ENCODE assay signal across 18 cellular contexts in the genomic region with DNA sequence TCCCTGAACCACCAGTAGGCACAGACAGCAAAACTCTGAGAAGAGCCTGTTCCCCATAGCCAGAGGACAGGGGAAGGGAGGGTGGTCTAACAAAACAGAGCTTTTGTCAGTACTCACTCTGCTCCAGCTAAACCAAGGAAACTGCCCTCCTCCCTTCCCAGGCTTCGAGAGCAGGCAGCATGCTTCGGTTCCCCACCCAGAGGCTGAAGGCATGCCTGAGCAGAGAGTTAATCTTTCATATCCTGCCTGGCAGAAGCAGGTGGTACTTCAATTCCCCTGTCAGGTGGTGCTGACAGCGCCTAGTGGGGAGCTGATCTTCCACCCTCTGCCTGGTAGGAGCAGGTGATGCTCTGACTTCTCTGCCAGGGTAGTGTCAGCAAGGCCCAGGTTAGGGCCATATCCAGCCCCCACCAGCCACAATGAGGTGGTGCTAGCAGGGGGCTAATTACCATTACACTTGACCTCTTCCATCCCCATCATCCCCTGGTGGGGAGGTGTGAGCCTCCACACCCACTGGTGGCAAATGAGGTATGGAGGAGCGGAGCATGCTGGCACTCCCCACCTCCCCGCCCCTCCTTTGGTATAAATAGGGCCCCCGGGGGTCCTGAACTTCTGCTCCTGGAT. TPM values are rescaled to one million over a fixed set of nuclear protein-coding genes. Genes with fewer than 3 reads are reported as not detected.
A peak's percentile ranks its signal among the peaks of the same experiment; 100 is the strongest.
DNase-seq lines count a peak whose midpoint lies in the region; ATAC-seq, FAIRE-seq and TF ChIP-seq lines count a peak whose summit lies in the region.
"Had no signal": no experiment of that assay in that cellular context is flagged by ENCODE, and none has a peak within 500 bp of the region (broad histone marks: within the 10 kb centered on the region; RNA-seq: fewer than 3 reads in every experiment).

No MANE protein-coding gene starts in this region.

- H3K9me3 ChIP-seq in Panc1 (ENCODE audit: control insufficient read depth, insufficient read depth, low read depth, low read length), result no peaks in the 10 kb centered on the region; the same call in 1 of the 2 replicates
- H3K9me3 ChIP-seq in neuronal stem cell (replicated peaks in 1 of 2; ENCODE audit: control insufficient read depth in 2 of 2, insufficient read depth in 1 of 2, low read depth in 1 of 2, low read length in 2 of 2), result peaks cover 0 to under 1% of the 10 kb centered on the region in 2 donors
- H3K9me3 ChIP-seq in BE2C, result no peaks in the 10 kb centered on the region; the same call in 1 of the 2 replicates
- no peaks in the 10 kb centered on the region for H3K9me3 ChIP-seq in sigmoid colon
- H3K9me3 ChIP-seq: Peyer's patch had no signal

- H3K27ac ChIP-seq in Panc1 (ENCODE audit: low read length), result no peak overlapping the region
- H3K27ac ChIP-seq in neuronal stem cell (replicated peaks; ENCODE audit: low read length), result no peak overlapping the region
- no peak overlapping the region for H3K27ac ChIP-seq in sigmoid colon
- H3K27ac ChIP-seq: BLaER1 treated with 17β-estradiol and CSF1 and Interleukin-3, amounts not matched to agents 10 nM and 100 nM; Peyer's patch had no signal

- H2BK5ac ChIP-seq in neuronal stem cell (ENCODE audit: low read length), result peak overlapping the region; percentile 60

- WGBS in neuronal stem cell (ENCODE audit: extremely low coverage in 2 of 2, insufficient read length in 2 of 2, insufficient replicate concordance in 1 of 2), 2 donors, result no CpG with 5 or more reads among the region's 6 CpGs
- 90 to 95% methylated on average over 6 of the region's 6 CpGs for WGBS in sigmoid colon, 2 donors

- intact Hi-C loops in Panc1 (cut with micrococcal nuclease; ENCODE audit: unreplicated experiment) (no loop called here), cardiac septum (cut with DNase I) (no loop called here), sigmoid colon (cut with DNase I) (no loop called here)

- peak overlapping the region; percentile 52 for H3K18ac ChIP-seq in neuronal stem cell (ENCODE audit: low read length)

- no peak overlapping the region for H3K4me2 ChIP-seq in neuronal stem cell (ENCODE audit: insufficient read depth, low read length, poor library complexity, severe bottlenecking)
- H3K4me2 ChIP-seq: BLaER1 treated with 17β-estradiol and CSF1 and Interleukin-3, amounts not matched to agents 10 nM and 100 nM had no signal

- BruUV-seq in Panc1 (replicated peaks; lab: Mats Ljungman, UMichigan), result no TSS peak

- peak; percentile 49 for FAIRE-seq in HTR-8/SVneo (lab: Jason Lieb, UNC)
- FAIRE-seq: GM12878, GM18507 had no signal

- peak overlapping the region; percentile 72 for H2AK5ac ChIP-seq in neuronal stem cell (ENCODE audit: low read depth, low read length)

- peak; percentile 26; the same call in 1 of the 2 replicates for ATAC-seq in Panc1
- ATAC-seq: GM12878, T-helper 17 cell had no signal

- TF ChIP-seq CTCF in Panc1 (IDR thresholded peaks at IDR 0.05), result no peak
- no peak for TF ChIP-seq CTCF in BE2C (IDR thresholded peaks at IDR 0.05; ENCODE audit: low read depth, low read length)
- TF ChIP-seq CTCF in sigmoid colon (IDR thresholded peaks at IDR 0.05), result no peak

- no peak overlapping the region for H3K4ac ChIP-seq in neuronal stem cell (ENCODE audit: low read length)

- H3K4me3 ChIP-seq in Panc1 (ENCODE audit: low read depth in 2 of 2, low read length in 2 of 2), result no peak overlapping the region
- no peak overlapping the region for H3K4me3 ChIP-seq in neuronal stem cell (ENCODE audit: low read length in 2 of 2)
- no peak overlapping the region for H3K4me3 ChIP-seq in BE2C (ENCODE audit: low read depth, low read length)
- no peak overlapping the region for H3K4me3 ChIP-seq in sigmoid colon
- H3K4me3 ChIP-seq: BLaER1 treated with 17β-estradiol and CSF1 and Interleukin-3, amounts not matched to agents 10 nM and 100 nM; GM12878; Peyer's patch had no signal

- peak overlapping the region; percentile 31 for H3K14ac ChIP-seq in neuronal stem cell (ENCODE audit: low read length)

- peak overlapping the region; percentile 16 for H2BK12ac ChIP-seq in neuronal stem cell (ENCODE audit: low read length)

- in situ Hi-C loops in Panc1 (cut with HindIII; ENCODE audit: low pct_unique_long_range_greater_than_20kb, low sequenced_read_pairs), result no loop called here

- peaks cover 25% of the 10 kb centered on the region for H3K4me1 ChIP-seq in Panc1 (ENCODE audit: control insufficient read depth, insufficient read depth, low read length)
- peaks cover 0 to 7% of the 10 kb centered on the region in 2 donors for H3K4me1 ChIP-seq in neuronal stem cell (ENCODE audit: control insufficient read depth in 2 of 2, insufficient read depth in 1 of 2, low read depth in 1 of 2, low read length in 2 of 2)
- no peaks in the 10 kb centered on the region for H3K4me1 ChIP-seq in BE2C
- no peaks in the 10 kb centered on the region for H3K4me1 ChIP-seq in sigmoid colon
- H3K4me1 ChIP-seq: BLaER1 treated with 17β-estradiol and CSF1 and Interleukin-3, amounts not matched to agents 10 nM and 100 nM; Peyer's patch had no signal

- H3K23ac ChIP-seq in neuronal stem cell (ENCODE audit: low read depth, low read length, poor library complexity), result no peak overlapping the region

- H3K36me3 ChIP-seq in Panc1 (ENCODE audit: control insufficient read depth, insufficient read depth, low read length), result no peaks in the 10 kb centered on the region
- H3K36me3 ChIP-seq in neuronal stem cell (replicated peaks in 1 of 2; ENCODE audit: control insufficient read depth in 2 of 2, insufficient read depth in 2 of 2, low read length in 2 of 2), result no peaks in the 10 kb centered on the region
- no peaks in the 10 kb centered on the region for H3K36me3 ChIP-seq in BE2C
- no peaks in the 10 kb centered on the region for H3K36me3 ChIP-seq in sigmoid colon
- H3K36me3 ChIP-seq: BLaER1 treated with 17β-estradiol and CSF1 and Interleukin-3, amounts not matched to agents 10 nM and 100 nM; Peyer's patch had no signal

- TF ChIP-seq POLR2A in sigmoid colon (IDR thresholded peaks at IDR 0.05), result no peak

- TF ChIP-seq EP300 in sigmoid colon (IDR thresholded peaks at IDR 0.05), result no peak

- CTCF ChIA-PET in Panc1 (lab: Charles Lee), result no interaction called here

- POLR2A ChIA-PET in Panc1 (lab: Charles Lee), result no interaction called here

- no peak overlapping the region for H4K91ac ChIP-seq in neuronal stem cell (ENCODE audit: low read depth, low read length, poor library complexity)

- peak overlapping the region; percentile 74 for H4K8ac ChIP-seq in neuronal stem cell (ENCODE audit: low read depth, low read length)

- no peak overlapping the region for H2BK120ac ChIP-seq in neuronal stem cell (ENCODE audit: low read depth, low read length)

- H3K27me3 ChIP-seq in Panc1 (ENCODE audit: control insufficient read depth, insufficient read depth, low read length) (no peaks in the 10 kb centered on the region), neuronal stem cell (ENCODE audit: control insufficient read depth in 3 of 3, insufficient read depth in 3 of 3, low read depth in 1 of 3, low read length in 3 of 3) (no peaks in the 10 kb centered on the region), BE2C (no peaks in the 10 kb centered on the region), sigmoid colon (no peaks in the 10 kb centered on the region)
- H3K27me3 ChIP-seq: BLaER1 treated with 17β-estradiol and CSF1 and Interleukin-3, amounts not matched to agents 10 nM and 100 nM; Peyer's patch had no signal

- no peak overlapping the region for H2BK15ac ChIP-seq in neuronal stem cell (ENCODE audit: low read length)

- peak overlapping the region; percentile 54 for H3K9ac ChIP-seq in neuronal stem cell (ENCODE audit: low read depth, low read length, poor library complexity)
- H3K9ac ChIP-seq: BLaER1 treated with 17β-estradiol and CSF1 and Interleukin-3, amounts not matched to agents 10 nM and 100 nM had no signal

- DNase-seq in NCI-H1417 (lab: John Stamatoyannopoulos, UW), result peak; percentile 18 to 62 (median 51)
- no peak for DNase-seq in NCI-H1417 treated with DMSO at 0.1 percent for 48 hours (lab: John Stamatoyannopoulos, UW)
- no peak for DNase-seq in HTR-8/SVneo (ENCODE audit: insufficient read length, low spot score)
- no peak for DNase-seq in Panc1 (ENCODE audit: low read depth, low spot score)
- no peak for DNase-seq in neuronal stem cell (ENCODE audit: low spot score)
- DNase-seq in cardiac septum (ENCODE audit: low spot score), result no peak
- DNase-seq in BE2C, result no peak
- DNase-seq in sigmoid colon, result no peak
- DNase-seq: 8988T, NCI-H2029, NCI-H226, Peyer's patch, Right ventricle myocardium superior, T-helper 17 cell had no signal

- peaks cover 4% of the 10 kb centered on the region for H3K79me1 ChIP-seq in neuronal stem cell (ENCODE audit: low read depth, low read length)

- H2AFZ ChIP-seq in neuronal stem cell (ENCODE audit: low read length), result no peak overlapping the region

RNA-seq across cellular contexts. Expression of gene SDK1, which starts 35.1 kb away (rescaled TPM):
- total RNA-seq in Panc1 (2021; ENCODE audit: unreplicated experiment) (47.4 TPM), cardiac septum (0.32 TPM), sigmoid colon (10 to 100 TPM in 3 of 4 donors, 1 to 10 TPM in 1; 8.2 to 23.0 (median 12.8) TPM)
- 67.8 TPM for polyA plus RNA-seq in Panc1 (2012; ENCODE audit: insufficient read length)
- 3.0 TPM for polyA plus RNA-seq in neuronal stem cell (2013, experiment 1 of 2)
- 2.9 TPM for polyA plus RNA-seq in neuronal stem cell (2013, experiment 2 of 2)
- polyA plus RNA-seq in BE2C (2012; ENCODE audit: insufficient read depth, insufficient read length, low read depth), result 0.25 TPM
- polyA plus RNA-seq in sigmoid colon, result 1 to 10 TPM in 1 of 3 donors, under 1 TPM in 1, not detected in 1; under 0.01 to 2.2 TPM
- total RNA-seq: G401 had no signal

Comparison
In these comparisons a context has a peak if more than half of its experiments do, and no peak if none do; other contexts are left out.
1. DNase-seq: peak in NCI-H1417 (3 of 3); none in NCI-H1417 treated with DMSO at 0.1 percent for 48 hours (single experiment), HTR-8/SVneo (single experiment), Panc1 (single experiment), neuronal stem cell (single experiment), cardiac septum (single experiment), BE2C (single experiment) and sigmoid colon (single experiment).